ENCODE assay signal across 28 cellular contexts in genomic region chr21:40421121-40421520, GRCh38.
"Had no signal": no experiment of that assay in that cellular context is flagged by ENCODE, and none has a peak within 500 bp of the region (broad histone marks: within the 10 kb centered on the region; RNA-seq: fewer than 3 reads in every experiment).

No MANE protein-coding gene starts in this region.

- H3K4me1 Mint-ChIP-seq: immature natural killer cell; mesothelial cell of epicardium; naive B cell; stimulated activated naive B cell treated with anti-CD40 and anti-IgM and Interleukin-4, amounts not matched to agents 10 μg/mL and 1 μg/mL and 100 μg/mL, for 72 hours had no signal

- H3K27ac ChIP-seq: left lung, lower lobe of right lung, ovary, skin epidermis, stomach, testis, thyroid gland, transverse colon, upper lobe of left lung, vagina had no signal

- H3K27me3 Mint-ChIP-seq: natural killer cell treated with Interleukin-12 subunit alpha and Interleukin-12 subunit beta and Interleukin-15 and Interleukin-18, amount 100 ng/mL, for 72 hours; progenitor cell of endocrine pancreas; stimulated activated naive B cell treated with anti-CD40 and anti-IgM and Interleukin-4, amounts not matched to agents 10 μg/mL and 1 μg/mL and 100 μg/mL, for 72 hours had no signal

- H3K4me1 ChIP-seq: left lung, lower lobe of right lung, stomach, testis, thyroid gland, transverse colon, upper lobe of left lung, vagina had no signal

- H3K9me3 ChIP-seq: ovary, testis, thyroid gland, vagina had no signal

- FAIRE-seq: islet of Langerhans, kidney had no signal

- H3K4me3 ChIP-seq: left lung, lower lobe of right lung, ovary, skin epidermis, stomach, testis, thyroid gland, transverse colon, upper lobe of left lung, vagina had no signal

- H3K4me3 Mint-ChIP-seq: immature natural killer cell; mesothelial cell of epicardium; naive B cell; natural killer cell treated with Interleukin-12 subunit alpha and Interleukin-12 subunit beta and Interleukin-15 and Interleukin-18, amount 100 ng/mL, for 72 hours; stimulated activated naive B cell treated with anti-CD40 and anti-IgM and Interleukin-4, amounts not matched to agents 10 μg/mL and 1 μg/mL and 100 μg/mL, for 72 hours had no signal

- DNase-seq: hypothalamus; immature natural killer cell; kidney; left colon; left lung; lower lobe of right lung; mesendoderm; naive B cell; ovary; right cardiac atrium; stimulated activated CD4-positive, alpha-beta T cell treated with anti-CD3 and anti-CD28 coated beads, Interleukin-12 subunit alpha, Interleukin-12 subunit beta, amount 100 ng/mL, for 4 hours; stimulated activated CD4-positive, alpha-beta T cell treated with anti-CD3 and anti-CD28 coated beads, Interleukin-15, amount 100 ng/mL, for 24 hours; stimulated activated CD4-positive, alpha-beta T cell treated with anti-CD3 and anti-CD28 coated beads, Interleukin-2, amount 100 ng/mL, for 24 hours; stimulated activated CD4-positive, alpha-beta T cell treated with anti-CD3 and anti-CD28 coated beads, Interleukin-4, amount 100 ng/mL, for 1 hour; stimulated activated naive B cell treated with anti-CD40 and anti-IgM and Interleukin-4, amounts not matched to agents 10 μg/mL and 1 μg/mL and 100 μg/mL, for 72 hours; stimulated activated naive CD8-positive, alpha-beta T cell treated with anti-CD3 and anti-CD28 coated beads, Interleukin-15, Interleukin-2, amounts not matched to agents 100 U/mL and 50 U/mL, for 24 hours; stomach; testis; thyroid gland; transverse colon; upper lobe of left lung had no signal

- H3K36me3 ChIP-seq: left lung, lower lobe of right lung, ovary, stomach, thyroid gland, transverse colon, upper lobe of left lung, vagina had no signal

- H3K27ac Mint-ChIP-seq: immature natural killer cell; mesothelial cell of epicardium; naive B cell; natural killer cell treated with Interleukin-12 subunit alpha and Interleukin-12 subunit beta and Interleukin-15 and Interleukin-18, amount 100 ng/mL, for 72 hours; progenitor cell of endocrine pancreas; stimulated activated naive B cell treated with anti-CD40 and anti-IgM and Interleukin-4, amounts not matched to agents 10 μg/mL and 1 μg/mL and 100 μg/mL, for 72 hours had no signal

- ATAC-seq: left colon; left lung; lower lobe of right lung; natural killer cell treated with Interleukin-12 subunit alpha and Interleukin-12 subunit beta and Interleukin-15 and Interleukin-18, amount 100 ng/mL, for 72 hours; right cardiac atrium; sciatic nerve; stimulated activated naive B cell treated with anti-CD40 and anti-IgM and Interleukin-4, amounts not matched to agents 10 μg/mL and 1 μg/mL and 100 μg/mL, for 72 hours; stimulated activated naive CD8-positive, alpha-beta T cell treated with anti-CD3 and anti-CD28 coated beads, Interleukin-15, Interleukin-2, amounts not matched to agents 100 U/mL and 50 U/mL, for 24 hours had no signal

- H3K36me3 Mint-ChIP-seq: immature natural killer cell; mesothelial cell of epicardium; stimulated activated naive B cell treated with anti-CD40 and anti-IgM and Interleukin-4, amounts not matched to agents 10 μg/mL and 1 μg/mL and 100 μg/mL, for 72 hours had no signal

- H3K27me3 ChIP-seq: left lung, ovary, stomach, testis, thyroid gland, transverse colon, upper lobe of left lung, vagina had no signal
